Comparison of ENCODE assay signal across 29 cellular contexts in genomic region chr3:38837358-38837757, GRCh38. TPM values are rescaled to one million over a fixed set of nuclear protein-coding genes. Genes with fewer than 3 reads are reported as not detected.
"Had no signal": no experiment of that assay in that cellular context is flagged by ENCODE, and none has a peak within 500 bp of the region (broad histone marks: within the 10 kb centered on the region; RNA-seq: fewer than 3 reads in every experiment).

No MANE protein-coding gene starts in this region.

- H3K9me3 ChIP-seq: mucosa of descending colon, sigmoid colon, testis, uterus had no signal

- H3K36me3 ChIP-seq: brain microvascular endothelial cell, sigmoid colon, uterus had no signal

- H3K4me3 Mint-ChIP-seq: activated CD8-positive, alpha-beta memory T cell treated with anti-CD3 and anti-CD28 coated beads, Interleukin-2, amount 10 ng/mL, durations not matched to agents 7 days and 5 days; activated CD8-positive, alpha-beta T cell treated with anti-CD3 and anti-CD28 coated beads for 36 hours; dendritic cell treated with granulocyte-macrophage colony-stimulating factor and Interleukin-4, amounts not matched to agents 40 ng/mL and 50 ng/mL, for 4 days; memory B cell; naive B cell; neural crest cell; T-helper 17 cell had no signal

- H3K27me3 ChIP-seq: brain microvascular endothelial cell, foreskin keratinocyte, sigmoid colon, testis, uterus had no signal

- DNase-seq: activated CD4-positive, alpha-beta T cell treated with anti-CD3 and anti-CD28 coated beads for 48 hours; activated CD8-positive, alpha-beta memory T cell treated with anti-CD3 and anti-CD28 coated beads, Interleukin-2, amount 10 ng/mL, durations not matched to agents 7 days and 5 days; activated CD8-positive, alpha-beta T cell treated with anti-CD3 and anti-CD28 coated beads for 36 hours; activated T-cell treated with anti-CD3 and anti-CD28 coated beads for 4 hours; aorta; brain microvascular endothelial cell; caudate nucleus; effector CD4-positive, alpha-beta T cell; erythroblast; foreskin keratinocyte; left cardiac atrium; mucosa of descending colon; naive B cell; posterior cingulate gyrus; sigmoid colon; stimulated activated CD4-positive, alpha-beta T cell treated with anti-CD3 and anti-CD28 coated beads, Interleukin-4, amount 100 ng/mL, for 1 hour; stimulated activated naive CD4-positive, alpha-beta T cell; T-helper 17 cell; testis; trophoblast cell; uterus had no signal

- H3K36me3 Mint-ChIP-seq: activated CD8-positive, alpha-beta memory T cell treated with anti-CD3 and anti-CD28 coated beads, Interleukin-2, amount 10 ng/mL, durations not matched to agents 7 days and 5 days; activated naive CD4-positive, alpha-beta T cell treated with anti-CD3 and anti-CD28 coated beads, Interleukin-2, amount 50 U/mL, for 72 hours; memory B cell; naive B cell had no signal

- H3K4me1 ChIP-seq: foreskin keratinocyte, testis, uterus had no signal

- H3K4me3 ChIP-seq: mucosa of descending colon, sigmoid colon, testis, uterus had no signal

- H3K9me3 Mint-ChIP-seq: activated CD8-positive, alpha-beta T cell treated with anti-CD3 and anti-CD28 coated beads for 36 hours; activated naive CD4-positive, alpha-beta T cell treated with anti-CD3 and anti-CD28 coated beads, Interleukin-2, amount 50 U/mL, for 72 hours; dendritic cell treated with granulocyte-macrophage colony-stimulating factor and Interleukin-4, amounts not matched to agents 40 ng/mL and 50 ng/mL, for 4 days; memory B cell had no signal

- H3K27ac Mint-ChIP-seq: activated CD8-positive, alpha-beta memory T cell treated with anti-CD3 and anti-CD28 coated beads, Interleukin-2, amount 10 ng/mL, durations not matched to agents 7 days and 5 days; activated CD8-positive, alpha-beta T cell treated with anti-CD3 and anti-CD28 coated beads for 36 hours; activated naive CD4-positive, alpha-beta T cell treated with anti-CD3 and anti-CD28 coated beads, Interleukin-2, amount 50 U/mL, for 72 hours; dendritic cell treated with granulocyte-macrophage colony-stimulating factor and Interleukin-4, amounts not matched to agents 40 ng/mL and 50 ng/mL, for 4 days; memory B cell; T-helper 17 cell had no signal

- H3K4me1 Mint-ChIP-seq: memory B cell, naive B cell had no signal

RNA-seq across cellular contexts. Expression of gene SCN10A, which starts 21.3 kb away (rescaled TPM):
- total RNA-seq: activated CD8-positive, alpha-beta memory T cell treated with anti-CD3 and anti-CD28 coated beads, Interleukin-2, amount 10 ng/mL, durations not matched to agents 7 days and 5 days; activated CD8-positive, alpha-beta T cell treated with anti-CD3 and anti-CD28 coated beads for 36 hours; activated naive CD4-positive, alpha-beta T cell treated with anti-CD3 and anti-CD28 coated beads, Interleukin-2, amount 50 U/mL, for 72 hours; aorta; foreskin keratinocyte; glomerular endothelial cell; lower leg skin; mucosa of descending colon; neural crest cell; omental fat pad; sigmoid colon; T-helper 17 cell; uterus had no signal
- polyA plus RNA-seq: adipose tissue, aorta, foreskin keratinocyte, sigmoid colon had no signal
